In the genomic region with DNA sequence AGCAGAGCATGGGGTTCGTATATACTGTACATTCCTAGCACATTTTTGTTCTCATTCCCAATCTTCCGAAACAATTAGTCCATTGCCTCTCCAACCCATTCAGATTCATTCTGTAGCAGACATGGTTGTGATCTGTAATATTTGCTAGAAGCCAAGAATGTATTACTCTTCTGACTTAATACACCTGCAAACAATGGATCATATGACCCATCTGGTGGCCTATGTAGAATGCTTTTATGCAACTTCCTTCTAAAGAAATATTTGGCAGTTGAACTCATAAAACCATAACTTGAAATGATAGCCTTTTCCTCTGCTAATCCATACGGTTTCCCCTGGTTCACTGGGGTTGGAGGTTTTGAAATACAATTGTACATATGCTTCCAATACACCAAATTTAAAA, we compare ENCODE assay signal across 28 cellular contexts. TPM values are rescaled to one million over a fixed set of nuclear protein-coding genes. Genes with fewer than 3 reads are reported as not detected.
DNase-seq lines count a peak whose midpoint lies in the region; ATAC-seq, FAIRE-seq and TF ChIP-seq lines count a peak whose summit lies in the region.
"Had no signal": no experiment of that assay in that cellular context is flagged by ENCODE, and none has a peak within 500 bp of the region (broad histone marks: within the 10 kb centered on the region; RNA-seq: fewer than 3 reads in every experiment).

No MANE protein-coding gene starts in this region.

- FAIRE-seq in GM12891 (lab: Jason Lieb, UNC): no peak
- FAIRE-seq: GM12878, GM19239, HepG2 had no signal

- ATAC-seq in RWPE2 (ENCODE audit: low read depth) (peak; percentile 46; the same call in 2 of the 3 replicates), T-helper 17 cell (no peak)
- ATAC-seq: GM12878, HCT116, HepG2, Panc1 had no signal

- H3K36me3 Mint-ChIP-seq in T-helper 17 cell (ENCODE audit: low read depth): no peaks in the 10 kb centered on the region
- H3K36me3 Mint-ChIP-seq: CD4-positive, alpha-beta memory T cell had no signal

- no peak overlapping the region for H3K4me3 ChIP-seq in RWPE2 (ENCODE audit: severe bottlenecking)
- no peak overlapping the region for H3K4me3 ChIP-seq in fibroblast of pulmonary artery (replicated peaks; ENCODE audit: low read depth, low read length)
- H3K4me3 ChIP-seq in retinal pigment epithelial cell (ENCODE audit: low read length): no peak overlapping the region
- H3K4me3 ChIP-seq: GM12878, SK-N-MC had no signal

- no peaks in the 10 kb centered on the region for H3K27me3 ChIP-seq in RWPE2 (ENCODE audit: insufficient read depth, poor library complexity, severe bottlenecking)

- no peak overlapping the region for H3K27ac ChIP-seq in RWPE2 (ENCODE audit: poor library complexity, severe bottlenecking)
- H3K27ac ChIP-seq: RWPE1, SK-N-MC had no signal

- TF ChIP-seq CTCF in RWPE2 (IDR thresholded peaks at IDR 0.05; ENCODE audit: poor library complexity, severe bottlenecking) (no peak), fibroblast of pulmonary artery (IDR thresholded peaks at IDR 0.05; ENCODE audit: low read length, missing control alignments) (no peak), retinal pigment epithelial cell (conservative IDR thresholded peaks at IDR 0.05; ENCODE audit: low read depth, low read length) (no peak)

- no peaks in the 10 kb centered on the region for H3K4me1 ChIP-seq in RWPE2 (ENCODE audit: insufficient read depth, poor library complexity, severe bottlenecking)

- H3K9me3 ChIP-seq in RWPE2 (ENCODE audit: severe bottlenecking) (peaks cover 2% of the 10 kb centered on the region), T-helper 17 cell (ENCODE audit: control insufficient read depth, low read length, poor library complexity, severe bottlenecking) (no peaks in the 10 kb centered on the region)

- no peak for TF ChIP-seq POLR2A in GM12891 (IDR thresholded peaks at IDR 0.05; ENCODE audit: low read depth, low read length)

- H3K4me3 Mint-ChIP-seq in T-helper 17 cell: no peak overlapping the region
- H3K4me3 Mint-ChIP-seq: CD4-positive, alpha-beta memory T cell had no signal

- no peak for DNase-seq in RWPE2 (ENCODE audit: low spot score)
- DNase-seq in dermis blood vessel endothelial cell: peak; percentile 70
- peak; percentile 12 for DNase-seq in fibroblast of pulmonary artery (ENCODE audit: low read depth)
- peak; percentile 48 for DNase-seq in retinal pigment epithelial cell (ENCODE audit: low read depth)
- DNase-seq in T-helper 17 cell: no peak
- DNase-seq in NCI-H2107 treated with DMSO at 0.1 percent for 48 hours (lab: John Stamatoyannopoulos, UW; ENCODE audit: unreplicated experiment): no peak
- no peak for DNase-seq in GM12891 (ENCODE audit: insufficient read length, low spot score)
- DNase-seq: C1 segment of cervical spinal cord; CD4-positive, alpha-beta memory T cell; COR-L47; DMS79; EL; GDM1; Karpas-422; NCI-H1092 treated with DMSO at 0.1 percent for 48 hours; NCI-H1436 treated with DMSO at 0.1 percent for 48 hours; NCI-H187 treated with DMSO at 0.1 percent for 48 hours; NCI-H524; NCI-H774; NK-92 treated with Interleukin-12 subunit alpha and Interleukin-12 subunit beta, amount 100 ng/mL, for 24 hours; SHP77 treated with DMSO at 0.1 percent for 48 hours had no signal

- no peak overlapping the region for H3K27ac Mint-ChIP-seq in T-helper 17 cell
- H3K27ac Mint-ChIP-seq: CD4-positive, alpha-beta memory T cell had no signal

- no peaks in the 10 kb centered on the region for H3K4me1 Mint-ChIP-seq in T-helper 17 cell
- H3K4me1 Mint-ChIP-seq: CD4-positive, alpha-beta memory T cell had no signal

- H3K27me3 Mint-ChIP-seq in T-helper 17 cell: peaks cover 37% of the 10 kb centered on the region

- H3K36me3 ChIP-seq in RWPE2 (ENCODE audit: low read depth): no peaks in the 10 kb centered on the region

TF ChIP-seq in GM12891, 5 proteins besides CTCF, POLR2A, EP300 and RAD21:
- no peak for TF ChIP-seq TAF1 (IDR thresholded peaks at IDR 0.05; ENCODE audit: low read depth, low read length)
- no peak for TF ChIP-seq POU2F2 (IDR thresholded peaks at IDR 0.05; ENCODE audit: low read depth, low read length)
- no peak for TF ChIP-seq PAX5 (IDR thresholded peaks at IDR 0.05; ENCODE audit: insufficient read depth, low read length, severe bottlenecking)
- TF ChIP-seq SPI1 (IDR thresholded peaks at IDR 0.05; ENCODE audit: low read depth, low read length): no peak
- TF ChIP-seq POLR2AphosphoS5 (IDR thresholded peaks at IDR 0.05; ENCODE audit: low read depth, low read length): no peak

RNA-seq across cellular contexts. Expression of gene SGMS2, which starts 32.8 kb away (rescaled TPM):
- total RNA-seq in dermis blood vessel endothelial cell (66.9 and 106 TPM in 2 replicates), T-helper 17 cell (under 1 TPM in 1 of 2 donors, not detected in 1; 0.32 TPM)
- polyA plus RNA-seq in GM12891 (2012; ENCODE audit: low read depth, missing spikeins): 0.13 TPM
- polyA plus RNA-seq: CD4-positive, alpha-beta memory T cell had no signal

Comparison
In these comparisons a context has a peak if more than half of its experiments do, and no peak if none do; other contexts are left out.
1. DNase-seq: peak in dermis blood vessel endothelial cell (single experiment), fibroblast of pulmonary artery (single experiment) and retinal pigment epithelial cell (single experiment); none in RWPE2 (single experiment), T-helper 17 cell (0 of 3), NCI-H2107 treated with DMSO at 0.1 percent for 48 hours (single experiment) and GM12891 (single experiment).
2. RNA of gene SGMS2, which starts 32.8 kb away (total RNA-seq): 66.9 to 106 TPM in dermis blood vessel endothelial cell; 0.32 TPM in T-helper 17 cell; every median in the first group is over 10 times any median in the second.